Comparison of ENCODE assay signal across 16 cellular contexts in the genomic region with DNA sequence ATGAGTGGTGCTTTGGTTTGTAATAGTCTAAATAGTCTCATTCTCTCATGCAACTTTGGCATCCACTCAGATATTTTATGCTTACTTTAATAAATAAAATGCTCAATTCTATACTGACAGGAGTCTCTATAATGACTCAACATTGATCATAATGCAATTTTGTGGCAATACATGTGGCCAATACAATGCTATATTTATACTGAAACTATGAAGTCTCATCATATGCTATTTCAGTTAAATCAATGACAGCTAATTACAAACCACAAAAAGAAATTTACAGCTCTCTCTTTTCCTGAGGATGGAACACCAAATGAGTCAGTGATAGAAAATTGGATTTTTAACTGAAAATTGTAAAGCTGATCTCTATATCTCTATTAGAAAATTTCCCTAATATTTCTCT.
DNase-seq lines count a peak whose midpoint lies in the region; ATAC-seq and TF ChIP-seq lines count a peak whose summit lies in the region.
"Had no signal": no experiment of that assay in that cellular context is flagged by ENCODE, and none has a peak within 500 bp of the region (broad histone marks: within the 10 kb centered on the region; RNA-seq: fewer than 3 reads in every experiment).

No MANE protein-coding gene starts in this region.

- BruUV-seq in PC-3 (replicated peaks; lab: Mats Ljungman, UMichigan), result no TSS peak

- H3K9me3 Mint-ChIP-seq in nephron progenitor cell, result no peaks in the 10 kb centered on the region
- H3K9me3 Mint-ChIP-seq: CD4-positive, alpha-beta T cell had no signal

- no peaks in the 10 kb centered on the region for H3K27me3 Mint-ChIP-seq in nephron progenitor cell (ENCODE audit: low read depth, poor library complexity)
- H3K27me3 Mint-ChIP-seq: CD4-positive, alpha-beta T cell had no signal

- H3K27ac Mint-ChIP-seq in nephron progenitor cell, result no peak overlapping the region
- H3K27ac Mint-ChIP-seq: CD4-positive, alpha-beta T cell had no signal

- H3K9ac ChIP-seq in PC-3 (ENCODE audit: low read length), result no peak overlapping the region

- H3K4me2 ChIP-seq in PC-3 (ENCODE audit: low read length), result no peak overlapping the region

- H4K20me1 ChIP-seq in PC-3 (ENCODE audit: low read length), result no peaks in the 10 kb centered on the region

- H3K4me3 ChIP-seq in PC-3 (ENCODE audit: low read length) (no peak overlapping the region), sigmoid colon (no peak overlapping the region)
- H3K4me3 ChIP-seq: HAP-1, MG63, SK-N-MC had no signal

- peaks cover 20% of the 10 kb centered on the region for H3K4me1 ChIP-seq in foreskin keratinocyte
- no peaks in the 10 kb centered on the region for H3K4me1 ChIP-seq in PC-3 (ENCODE audit: insufficient read depth, low read length)
- H3K4me1 ChIP-seq in sigmoid colon, result peaks cover 0 to 1% (median under 1%) of the 10 kb centered on the region in 4 donors

- H3K4me3 Mint-ChIP-seq in nephron progenitor cell, result no peak overlapping the region
- H3K4me3 Mint-ChIP-seq: CD4-positive, alpha-beta T cell had no signal

- peak; percentile 19 for DNase-seq in GM03348 (ENCODE audit: low spot score)
- peak; percentile 9 for DNase-seq in GM20000 (ENCODE audit: low spot score)
- peak; percentile 9 for DNase-seq in HS-5 (ENCODE audit: low read depth)
- no peak for DNase-seq in foreskin keratinocyte
- DNase-seq in PC-3, result no peak
- no peak for DNase-seq in nephron progenitor cell
- DNase-seq in sigmoid colon, result no peak
- DNase-seq: Calu3; CD4-positive, alpha-beta T cell; KG1; MG63; NCI-H187; NK-92 treated with Interleukin-12 subunit alpha and Interleukin-12 subunit beta, amount 100 ng/mL, for 24 hours had no signal

- no peak overlapping the region for H2AFZ ChIP-seq in PC-3 (ENCODE audit: low read length)

- no peak for ATAC-seq in foreskin keratinocyte
- ATAC-seq in GM18498 (IDR thresholded peaks at IDR 0.05; ENCODE audit: unreplicated experiment), result no peak
- ATAC-seq in PC-3, result no peak

- POLR2A ChIA-PET in PC-3 (lab: Charles Lee; ENCODE audit: unreplicated experiment), result interaction anchor here (0.5 kb wide), 1 partner anchor 37 kb away, joined by 4 read pairs; no protein-coding TSS in a partner anchor

- no peak for TF ChIP-seq EP300 in sigmoid colon (IDR thresholded peaks at IDR 0.05)

- H3K27ac ChIP-seq in foreskin keratinocyte (peak overlapping the region; percentile 56), PC-3 (ENCODE audit: low read length) (no peak overlapping the region), sigmoid colon (no peak overlapping the region)
- H3K27ac ChIP-seq: SK-N-MC had no signal

- CTCF ChIA-PET in PC-3 (lab: Charles Lee), result no interaction called here

- intact Hi-C loops in PC-3 (cut with micrococcal nuclease), result no loop called here
- intact Hi-C loops in sigmoid colon (cut with DNase I), result no loop called here

- H3F3A ChIP-seq in PC-3 (ENCODE audit: low read length, unreplicated experiment), result no peaks in the 10 kb centered on the region

- no peaks in the 10 kb centered on the region for H3K79me2 ChIP-seq in PC-3 (ENCODE audit: low read length)

- TF ChIP-seq CTCF in GM20000 (IDR thresholded peaks at IDR 0.05; ENCODE audit: extremely low read depth, missing control alignments) (no peak), foreskin keratinocyte (conservative IDR thresholded peaks at IDR 0.05) (no peak), PC-3 (conservative IDR thresholded peaks at IDR 0.05; ENCODE audit: low read depth, low read length) (no peak), nephron progenitor cell (IDR thresholded peaks at IDR 0.05) (no peak), sigmoid colon (IDR thresholded peaks at IDR 0.05) (no peak)

- no peak for TF ChIP-seq POLR2A in sigmoid colon (IDR thresholded peaks at IDR 0.05)

- no peaks in the 10 kb centered on the region for H3K9me2 ChIP-seq in PC-3 (replicated peaks; ENCODE audit: low read length)

- H3K36me3 Mint-ChIP-seq in nephron progenitor cell (ENCODE audit: low read depth), result peaks cover 56% of the 10 kb centered on the region

- H3K36me3 ChIP-seq in PC-3 (ENCODE audit: low read depth, low read length), result no peaks in the 10 kb centered on the region
- peaks cover 0 to 62% (median 12%) of the 10 kb centered on the region in 4 donors for H3K36me3 ChIP-seq in sigmoid colon

- H3K27me3 ChIP-seq in foreskin keratinocyte (no peaks in the 10 kb centered on the region), PC-3 (ENCODE audit: low read length) (no peaks in the 10 kb centered on the region), sigmoid colon (no peaks in the 10 kb centered on the region)
- H3K27me3 ChIP-seq: MG63 had no signal

- H3K4me1 Mint-ChIP-seq in nephron progenitor cell, result peaks cover 13% of the 10 kb centered on the region

- no peaks in the 10 kb centered on the region for H3K9me3 ChIP-seq in PC-3 (ENCODE audit: low read length)
- H3K9me3 ChIP-seq in sigmoid colon, result no peaks in the 10 kb centered on the region
- H3K9me3 ChIP-seq: HAP-1, MG63 had no signal

Comparison
In these comparisons a context has a peak if more than half of its experiments do, and no peak if none do; other contexts are left out.
1. DNase-seq: peak in GM03348 (single experiment), GM20000 (single experiment) and HS-5 (single experiment); none in foreskin keratinocyte (0 of 2), PC-3 (single experiment), nephron progenitor cell (single experiment) and sigmoid colon (single experiment).